Comparison of ENCODE assay signal across 25 cellular contexts in the genomic region with DNA sequence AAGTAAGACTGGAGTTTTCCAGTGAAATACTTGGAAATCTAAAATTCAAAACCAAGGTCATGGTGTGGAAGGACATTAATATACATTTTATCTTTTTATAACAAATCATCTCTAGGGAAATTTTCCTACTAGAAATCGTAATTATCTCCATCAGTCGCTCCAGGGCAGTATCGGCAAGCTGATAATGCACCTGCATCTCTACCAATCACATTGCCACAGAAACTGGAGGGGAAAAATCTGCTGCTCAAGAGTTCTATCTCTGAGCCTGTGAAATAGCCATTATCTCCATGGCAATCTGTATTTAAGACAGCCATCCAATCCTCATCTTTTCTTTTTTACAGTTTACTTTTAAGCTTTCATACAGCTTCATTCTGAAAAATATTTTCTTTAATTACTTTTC.
"Had no signal": no experiment of that assay in that cellular context is flagged by ENCODE, and none has a peak within 500 bp of the region (broad histone marks: within the 10 kb centered on the region; RNA-seq: fewer than 3 reads in every experiment).

No MANE protein-coding gene starts in this region.

- ATAC-seq: effector memory CD8-positive, alpha-beta T cell; esophagus mucosa; foreskin keratinocyte; gastrocnemius medialis; gastroesophageal sphincter; heart left ventricle; heart right ventricle had no signal

- H3K4me3 ChIP-seq: colonic mucosa, coronary artery, dorsolateral prefrontal cortex, esophagus muscularis mucosa, esophagus squamous epithelium, gastrocnemius medialis, gastroesophageal sphincter, heart left ventricle, heart right ventricle had no signal

- H3K4me1 ChIP-seq: colonic mucosa, esophagus muscularis mucosa, esophagus squamous epithelium, foreskin keratinocyte, gastrocnemius medialis, gastroesophageal sphincter, heart left ventricle, heart right ventricle had no signal

- H3K27me3 Mint-ChIP-seq: dendritic cell treated with granulocyte-macrophage colony-stimulating factor and Interleukin-4, amounts not matched to agents 40 ng/mL and 50 ng/mL, for 4 days; effector memory CD8-positive, alpha-beta T cell had no signal

- H3K27ac Mint-ChIP-seq: dendritic cell treated with granulocyte-macrophage colony-stimulating factor and Interleukin-4, amounts not matched to agents 40 ng/mL and 50 ng/mL, for 4 days; effector memory CD8-positive, alpha-beta T cell; endodermal cell had no signal

- H3K27ac ChIP-seq: colonic mucosa, coronary artery, dorsolateral prefrontal cortex, epithelial cell of prostate, esophagus muscularis mucosa, esophagus squamous epithelium, foreskin keratinocyte, gastrocnemius medialis, gastroesophageal sphincter, heart left ventricle, heart right ventricle had no signal

- H3K4me3 Mint-ChIP-seq: dendritic cell treated with granulocyte-macrophage colony-stimulating factor and Interleukin-4, amounts not matched to agents 40 ng/mL and 50 ng/mL, for 4 days; effector memory CD8-positive, alpha-beta T cell; endodermal cell had no signal

- H3K9me3 ChIP-seq: colonic mucosa, esophagus squamous epithelium, gastrocnemius medialis, gastroesophageal sphincter had no signal

- H3K9me3 Mint-ChIP-seq: endodermal cell had no signal

- DNase-seq: colonic mucosa; cortex of kidney; dermis blood vessel endothelial cell; dorsolateral prefrontal cortex; effector CD4-positive, alpha-beta T cell; effector CD8-positive, alpha-beta T cell; effector memory CD4-positive, alpha-beta T cell; effector memory CD8-positive, alpha-beta T cell; endodermal cell; erythroblast; esophagus squamous epithelium; foreskin fibroblast; foreskin keratinocyte; foreskin melanocyte; gastrocnemius medialis; glutamatergic neuron; head of caudate nucleus; heart left ventricle; heart right ventricle had no signal

- H3K36me3 ChIP-seq: colonic mucosa, esophagus muscularis mucosa, esophagus squamous epithelium, gastrocnemius medialis, gastroesophageal sphincter, heart left ventricle, heart right ventricle had no signal

- H3K27me3 ChIP-seq: colonic mucosa, esophagus muscularis mucosa, esophagus squamous epithelium, foreskin keratinocyte, gastrocnemius medialis, gastroesophageal sphincter, heart left ventricle, heart right ventricle had no signal
